ENCODE assay signal across 13 cellular contexts in genomic region chr20:24918579-24919566, GRCh38. TPM values are rescaled to one million over a fixed set of nuclear protein-coding genes. Genes with fewer than 3 reads are reported as not detected.
DNase-seq lines count a peak whose midpoint lies in the region; ATAC-seq and TF ChIP-seq lines count a peak whose summit lies in the region.
"Had no signal": no experiment of that assay in that cellular context is flagged by ENCODE, and none has a peak within 500 bp of the region (broad histone marks: within the 10 kb centered on the region; RNA-seq: fewer than 3 reads in every experiment).

No MANE protein-coding gene starts in this region.

- H3K36me3 Mint-ChIP-seq in CD8-positive, alpha-beta T cell: no peaks in the 10 kb centered on the region

- TF ChIP-seq CTCF in CD8-positive, alpha-beta T cell (IDR thresholded peaks at IDR 0.05): no peak
- no peak for TF ChIP-seq CTCF in MM.1S (IDR thresholded peaks at IDR 0.05; ENCODE audit: low read length)

- peaks cover 4% of the 10 kb centered on the region for H3K4me1 Mint-ChIP-seq in CD8-positive, alpha-beta T cell (ENCODE audit: low read depth)

- H4K20me1 ChIP-seq in MM.1S (ENCODE audit: insufficient read depth, low read length): no peaks in the 10 kb centered on the region

- no peak overlapping the region for H3K27ac ChIP-seq in CD8-positive, alpha-beta T cell (ENCODE audit: low read depth, low read length)
- H3K27ac ChIP-seq in MM.1S (ENCODE audit: low read length): peak overlapping the region; percentile 3; the same call in 1 of the 2 replicates
- H3K27ac ChIP-seq: right lobe of liver, thoracic aorta had no signal

- peaks cover 9% of the 10 kb centered on the region for H3K27me3 Mint-ChIP-seq in CD8-positive, alpha-beta T cell (ENCODE audit: low read depth)

- intact Hi-C loops in CD8-positive, alpha-beta T cell (cut with DNase I, micrococcal nuclease): loop anchor here (1.0 to 10.0 kb wide), 8 partner anchors 234 to 1028 kb away; no protein-coding TSS in a partner anchor
- intact Hi-C loops in posterior vena cava (cut with DNase I): loop anchor here (1.0 to 10.0 kb wide), 3 partner anchors 18 to 754 kb away; no protein-coding TSS in a partner anchor

- CTCF ChIA-PET in CD8-positive, alpha-beta T cell (lab: Charles Lee): interaction anchor here (0.8 to 2.2 kb wide), 6 partner anchors 12 to 981 kb away, joined by 3 to 10 read pairs (median 6); no protein-coding TSS in a partner anchor
- CTCF ChIA-PET in HEK293T (lab: Yijun Ruan, JAX): interaction anchor here (0.7 to 1.7 kb wide), 3 partner anchors 11 to 981 kb away, joined by 3 to 7 read pairs (median 5); no protein-coding TSS in a partner anchor

- peak overlapping the region; percentile 81 for H2AFZ ChIP-seq in MM.1S (ENCODE audit: low read length)

- H3K79me2 ChIP-seq in MM.1S (ENCODE audit: low read length): no peaks in the 10 kb centered on the region

- H3K9ac ChIP-seq in MM.1S (ENCODE audit: low read length): peak overlapping the region; percentile 36; the same call in 1 of the 2 replicates

- POLR2A ChIA-PET in CD8-positive, alpha-beta T cell (lab: Charles Lee): no interaction called here
- POLR2A ChIA-PET in HEK293T (lab: Yijun Ruan, JAX): no interaction called here

- H3K9me3 ChIP-seq in CD8-positive, alpha-beta T cell (ENCODE audit: low read length): no peaks in the 10 kb centered on the region
- no peaks in the 10 kb centered on the region for H3K9me3 ChIP-seq in MM.1S (replicated peaks; ENCODE audit: insufficient read depth, low read length)
- H3K9me3 ChIP-seq: right lobe of liver, thoracic aorta had no signal

- no peaks in the 10 kb centered on the region for H3K36me3 ChIP-seq in CD8-positive, alpha-beta T cell (ENCODE audit: insufficient read depth, low read length)
- H3K36me3 ChIP-seq in MM.1S (replicated peaks; ENCODE audit: insufficient read depth, low read length): no peaks in the 10 kb centered on the region
- H3K36me3 ChIP-seq: right lobe of liver, thoracic aorta had no signal

- ATAC-seq in CD8-positive, alpha-beta T cell: no peak
- ATAC-seq in esophagus mucosa: peak; percentile 29
- ATAC-seq in GM21526 (IDR thresholded peaks at IDR 0.05; ENCODE audit: low FRiP score, unreplicated experiment): no peak

- no peaks in the 10 kb centered on the region for H3K4me1 ChIP-seq in CD8-positive, alpha-beta T cell (ENCODE audit: insufficient read depth, low read length)
- peaks cover 17% of the 10 kb centered on the region for H3K4me1 ChIP-seq in MM.1S (ENCODE audit: low read length)
- H3K4me1 ChIP-seq: right lobe of liver had no signal

- H3K4me2 ChIP-seq in MM.1S (ENCODE audit: low read depth, low read length): peak overlapping the region; percentile 59

- no peaks in the 10 kb centered on the region for H3K27me3 ChIP-seq in CD8-positive, alpha-beta T cell (ENCODE audit: insufficient read depth, low read length)
- no peaks in the 10 kb centered on the region for H3K27me3 ChIP-seq in MM.1S (replicated peaks; ENCODE audit: insufficient read depth, low read length)
- H3K27me3 ChIP-seq: dorsolateral prefrontal cortex, right lobe of liver had no signal

- H3K4me3 Mint-ChIP-seq in CD8-positive, alpha-beta T cell: peak overlapping the region; percentile 5

- no peak overlapping the region for H3K27ac Mint-ChIP-seq in CD8-positive, alpha-beta T cell

- no peaks in the 10 kb centered on the region for H3F3A ChIP-seq in MM.1S (ENCODE audit: insufficient read depth, low read length)

- no peak overlapping the region for H3K4me3 ChIP-seq in CD8-positive, alpha-beta T cell (ENCODE audit: low read depth, low read length)
- no peak overlapping the region for H3K4me3 ChIP-seq in MM.1S (ENCODE audit: low read length)
- H3K4me3 ChIP-seq: right lobe of liver had no signal

- peak in 1 of 7 experiments; percentile 31 for DNase-seq in CD8-positive, alpha-beta T cell
- DNase-seq in MM.1S: no peak
- peak; percentile 63 for DNase-seq in posterior vena cava (ENCODE audit: low spot score)
- DNase-seq in NAMALWA (ENCODE audit: low spot score): no peak
- no peak for DNase-seq in HEK293T (ENCODE audit: extremely low spot score)
- DNase-seq: T1000 had no signal

- H3K9me2 ChIP-seq in MM.1S (replicated peaks; ENCODE audit: insufficient read depth, low read length): no peaks in the 10 kb centered on the region

- no peaks in the 10 kb centered on the region for H3K9me3 Mint-ChIP-seq in CD8-positive, alpha-beta T cell

TF ChIP-seq in HEK293T, 16 proteins besides CTCF, POLR2A, EP300 and RAD21:
- TF ChIP-seq BHLHE40 (IDR thresholded peaks at IDR 0.05; ENCODE audit: borderline replicate concordance) (no peak), ZNF384 (IDR thresholded peaks at IDR 0.05) (no peak), L3MBTL2 (conservative IDR thresholded peaks at IDR 0.05) (no peak), LEF1 (IDR thresholded peaks at IDR 0.05; ENCODE audit: borderline replicate concordance) (no peak), SP1 (IDR thresholded peaks at IDR 0.05) (no peak), ARNT (IDR thresholded peaks at IDR 0.05) (no peak), NFRKB (IDR thresholded peaks at IDR 0.05) (no peak), FOXM1 (IDR thresholded peaks at IDR 0.05; ENCODE audit: borderline replicate concordance) (no peak), FOXA1 (IDR thresholded peaks at IDR 0.05) (no peak), TARDBP (IDR thresholded peaks at IDR 0.05) (no peak), HDGF (IDR thresholded peaks at IDR 0.05; ENCODE audit: borderline replicate concordance) (no peak), PKNOX1 (IDR thresholded peaks at IDR 0.05) (no peak)

RNA-seq across cellular contexts. Expression of gene CST7, which starts 30.2 kb away (rescaled TPM):
- 10 to 100 TPM; 53.3 to 54.6 TPM for total RNA-seq in CD8-positive, alpha-beta T cell
- total RNA-seq in esophagus mucosa (0.32 TPM), posterior vena cava (1 to 10 TPM; 2.5 to 3.4 TPM)
- total RNA-seq: fibroblast of villous mesenchyme, HT-29 had no signal

Comparison
In these comparisons a context has a peak if more than half of its experiments do, and no peak if none do; other contexts are left out.
1. RNA of gene CST7, which starts 30.2 kb away (total RNA-seq): 53.3 to 54.6 TPM in CD8-positive, alpha-beta T cell; 2.5 to 3.4 TPM in posterior vena cava and 0.32 TPM in esophagus mucosa (single experiment); every median in the first group is over 10 times any median in the second.